In the genomic region with DNA sequence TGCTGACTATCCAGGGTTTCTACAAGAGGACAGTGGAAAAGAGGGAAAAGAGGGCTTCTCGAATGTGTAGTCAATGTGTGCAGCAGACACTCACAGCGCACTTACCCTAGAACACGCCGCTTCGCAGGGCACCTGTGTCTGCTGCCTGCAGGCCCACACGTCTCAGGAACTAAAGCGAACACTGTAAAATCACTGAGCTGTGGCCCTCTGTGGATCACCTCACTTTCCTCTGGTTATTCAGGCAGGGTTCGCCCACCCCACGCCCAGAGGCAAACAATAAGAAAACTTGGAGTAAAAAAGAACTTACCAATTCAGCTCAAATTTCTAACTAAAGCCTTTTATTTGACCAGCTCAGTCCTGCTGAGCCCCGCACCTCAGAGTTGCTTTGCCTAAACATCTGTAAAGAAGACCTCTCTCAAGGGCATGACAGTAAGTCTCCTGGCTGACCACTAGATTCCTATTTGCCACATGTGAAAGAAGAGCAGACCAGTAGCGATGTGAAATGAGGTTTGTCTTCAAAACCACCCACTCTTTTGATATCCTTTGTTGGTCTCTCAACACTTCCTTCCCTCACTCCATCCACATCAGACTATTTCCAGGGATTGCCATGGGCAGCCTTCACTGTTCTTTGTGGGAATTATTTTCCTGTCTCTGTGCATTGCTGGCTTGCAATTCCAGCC, we compare ENCODE assay signal across 20 cellular contexts. TPM values are rescaled to one million over a fixed set of nuclear protein-coding genes. Genes with fewer than 3 reads are reported as not detected.
DNase-seq lines count a peak whose midpoint lies in the region; ATAC-seq and TF ChIP-seq lines count a peak whose summit lies in the region.
"Had no signal": no experiment of that assay in that cellular context is flagged by ENCODE, and none has a peak within 500 bp of the region (broad histone marks: within the 10 kb centered on the region; RNA-seq: fewer than 3 reads in every experiment).

No MANE protein-coding gene starts in this region.

- no peak overlapping the region for H3K4me3 ChIP-seq in CD4-positive, CD25-positive, alpha-beta regulatory T cell (ENCODE audit: low read depth, low read length)
- H3K4me3 ChIP-seq in endodermal cell (ENCODE audit: low read length) (no peak overlapping the region), neural progenitor cell (no peak overlapping the region)
- H3K4me3 ChIP-seq: testis had no signal

- H3K4me1 Mint-ChIP-seq in CD4-positive, CD25-positive, alpha-beta regulatory T cell: peaks cover 33 to 94% (median 58%) of the 10 kb centered on the region in 4 donors
- H3K4me1 Mint-ChIP-seq in endodermal cell (peaks cover 31% of the 10 kb centered on the region), neural progenitor cell (peaks cover 14% of the 10 kb centered on the region)

- H3K36me3 ChIP-seq in CD4-positive, CD25-positive, alpha-beta regulatory T cell (ENCODE audit: control insufficient read depth, insufficient read depth, low read length): no peaks in the 10 kb centered on the region
- H3K36me3 ChIP-seq in KOPT-K1 (ENCODE audit: insufficient read depth, low read length) (no peaks in the 10 kb centered on the region), endodermal cell (ENCODE audit: control insufficient read depth, insufficient read depth, low read length) (no peaks in the 10 kb centered on the region), neural progenitor cell (no peaks in the 10 kb centered on the region)

- no peaks in the 10 kb centered on the region for H3K27me3 Mint-ChIP-seq in CD4-positive, CD25-positive, alpha-beta regulatory T cell
- H3K27me3 Mint-ChIP-seq in endodermal cell (ENCODE audit: insufficient read depth) (no peaks in the 10 kb centered on the region), neural progenitor cell (ENCODE audit: insufficient read depth, low read depth) (no peaks in the 10 kb centered on the region)
- H3K27me3 Mint-ChIP-seq: activated CD8-positive, alpha-beta memory T cell treated with anti-CD3 and anti-CD28 coated beads, Interleukin-2, amount 10 ng/mL, durations not matched to agents 7 days and 5 days had no signal

- H3K9ac ChIP-seq in endodermal cell (ENCODE audit: extremely low read depth, low read length, poor library complexity, severe bottlenecking) (no peak overlapping the region), neural progenitor cell (no peak overlapping the region)

- H3K36me3 Mint-ChIP-seq in CD4-positive, CD25-positive, alpha-beta regulatory T cell: peaks cover 21% of the 10 kb centered on the region
- H3K36me3 Mint-ChIP-seq in endodermal cell (ENCODE audit: low read depth) (no peaks in the 10 kb centered on the region), neural progenitor cell (no peaks in the 10 kb centered on the region)
- H3K36me3 Mint-ChIP-seq: activated CD8-positive, alpha-beta memory T cell treated with anti-CD3 and anti-CD28 coated beads, Interleukin-2, amount 10 ng/mL, durations not matched to agents 7 days and 5 days; stimulated activated effector memory CD8-positive, alpha-beta T cell treated with anti-CD3 and anti-CD28 coated beads, Interleukin-12 subunit alpha, Interleukin-12 subunit beta, amount 100 ng/mL, for 72 hours had no signal

- ATAC-seq in CD4-positive, CD25-positive, alpha-beta regulatory T cell (ENCODE audit: low read depth in 2 of 2): no peak
- no peak for ATAC-seq in GM21423 (IDR thresholded peaks at IDR 0.05; ENCODE audit: unreplicated experiment)
- ATAC-seq: activated CD8-positive, alpha-beta memory T cell treated with anti-CD3 and anti-CD28 coated beads, Interleukin-2, amount 10 ng/mL, durations not matched to agents 7 days and 5 days had no signal

- peaks cover 4% of the 10 kb centered on the region for H3F3A ChIP-seq in neural progenitor cell (ENCODE audit: low read depth)

- peak overlapping the region; percentile 79 to 93 (median 92) for H3K27ac Mint-ChIP-seq in CD4-positive, CD25-positive, alpha-beta regulatory T cell
- H3K27ac Mint-ChIP-seq in endodermal cell: no peak overlapping the region
- H3K27ac Mint-ChIP-seq in neural progenitor cell: peak overlapping the region; percentile 58
- H3K27ac Mint-ChIP-seq: activated CD8-positive, alpha-beta memory T cell treated with anti-CD3 and anti-CD28 coated beads, Interleukin-2, amount 10 ng/mL, durations not matched to agents 7 days and 5 days; stimulated activated effector memory CD8-positive, alpha-beta T cell treated with anti-CD3 and anti-CD28 coated beads, Interleukin-12 subunit alpha, Interleukin-12 subunit beta, amount 100 ng/mL, for 72 hours; T-helper 2 cell treated with Interferon-gamma antibody and Interleukin-4, amounts not matched to agents 5 μg/mL and 100 μg/mL, for 36 hours had no signal

- no peaks in the 10 kb centered on the region for H3K27me3 ChIP-seq in CD4-positive, CD25-positive, alpha-beta regulatory T cell (ENCODE audit: control insufficient read depth, insufficient read depth, low read length)
- no peaks in the 10 kb centered on the region for H3K27me3 ChIP-seq in endodermal cell (ENCODE audit: control insufficient read depth, insufficient read depth, low read length, poor library complexity, severe bottlenecking)
- H3K27me3 ChIP-seq in neural progenitor cell: no peaks in the 10 kb centered on the region
- H3K27me3 ChIP-seq: testis had no signal

- H3K4me2 ChIP-seq in neural progenitor cell: peak overlapping the region; percentile 27

- no peaks in the 10 kb centered on the region for H3K79me2 ChIP-seq in neural progenitor cell (ENCODE audit: low read depth)

- H3K4me1 ChIP-seq in CD4-positive, CD25-positive, alpha-beta regulatory T cell (ENCODE audit: control insufficient read depth, insufficient read depth, low read length, poor library complexity, severe bottlenecking): peaks cover 40% of the 10 kb centered on the region
- H3K4me1 ChIP-seq in endodermal cell (ENCODE audit: control insufficient read depth, insufficient read depth, low read length) (peaks cover 5% of the 10 kb centered on the region), neural progenitor cell (peaks cover 10% of the 10 kb centered on the region)
- H3K4me1 ChIP-seq: Caco-2, testis had no signal

- WGBS in endodermal cell (ENCODE audit: insufficient coverage in 1 of 2, insufficient read length in 1 of 2), 2 experiments: 92 to 96% methylated on average over 11 of the region's 11 CpGs

- TF ChIP-seq CTCF in endodermal cell (conservative IDR thresholded peaks at IDR 0.05): no peak
- TF ChIP-seq CTCF in neural progenitor cell (IDR thresholded peaks at IDR 0.05): no peak

- H3K4me3 Mint-ChIP-seq in CD4-positive, CD25-positive, alpha-beta regulatory T cell: peak overlapping the region in 1 of 4 donors; percentile 67
- H3K4me3 Mint-ChIP-seq in endodermal cell: no peak overlapping the region
- H3K4me3 Mint-ChIP-seq in neural progenitor cell: no peak overlapping the region
- H3K4me3 Mint-ChIP-seq: activated CD8-positive, alpha-beta memory T cell treated with anti-CD3 and anti-CD28 coated beads, Interleukin-2, amount 10 ng/mL, durations not matched to agents 7 days and 5 days; stimulated activated effector memory CD8-positive, alpha-beta T cell treated with anti-CD3 and anti-CD28 coated beads, Interleukin-12 subunit alpha, Interleukin-12 subunit beta, amount 100 ng/mL, for 72 hours; T-helper 2 cell treated with Interferon-gamma antibody and Interleukin-4, amounts not matched to agents 5 μg/mL and 100 μg/mL, for 36 hours had no signal

- H4K20me1 ChIP-seq in neural progenitor cell (ENCODE audit: low read depth): no peaks in the 10 kb centered on the region

- no peaks in the 10 kb centered on the region for H3K9me3 Mint-ChIP-seq in CD4-positive, CD25-positive, alpha-beta regulatory T cell
- H3K9me3 Mint-ChIP-seq in endodermal cell (no peaks in the 10 kb centered on the region), neural progenitor cell (no peaks in the 10 kb centered on the region)
- H3K9me3 Mint-ChIP-seq: stimulated activated effector memory CD8-positive, alpha-beta T cell treated with anti-CD3 and anti-CD28 coated beads, Interleukin-12 subunit alpha, Interleukin-12 subunit beta, amount 100 ng/mL, for 72 hours; T-helper 2 cell treated with Interferon-gamma antibody and Interleukin-4, amounts not matched to agents 5 μg/mL and 100 μg/mL, for 36 hours had no signal

- peak overlapping the region; percentile 57 for H2AFZ ChIP-seq in neural progenitor cell (replicated peaks)

- no peak overlapping the region for H3K27ac ChIP-seq in CD4-positive, CD25-positive, alpha-beta regulatory T cell (ENCODE audit: insufficient read depth, low read length, poor library complexity, severe bottlenecking)
- H3K27ac ChIP-seq in KOPT-K1 (ENCODE audit: low read depth, low read length, poor library complexity, severe bottlenecking): peak overlapping the region; percentile 1
- H3K27ac ChIP-seq in endodermal cell (ENCODE audit: low read depth, low read length): no peak overlapping the region
- H3K27ac ChIP-seq in neural progenitor cell: no peak overlapping the region
- H3K27ac ChIP-seq: testis had no signal

- no peak for DNase-seq in CD4-positive, CD25-positive, alpha-beta regulatory T cell
- DNase-seq in endodermal cell: peak; percentile 38
- DNase-seq in neural progenitor cell (ENCODE audit: low spot score): no peak
- no peak for DNase-seq in NCI-H1694 treated with DMSO at 0.1 percent for 48 hours (lab: John Stamatoyannopoulos, UW)
- no peak for DNase-seq in middle frontal gyrus (ENCODE audit: extremely low spot score, low spot score)
- DNase-seq in DMS114 treated with DMSO at 0.1 percent for 48 hours (lab: John Stamatoyannopoulos, UW; ENCODE audit: unreplicated experiment): no peak
- DNase-seq: activated CD4-positive, CD25-positive, alpha-beta regulatory T cell; activated CD8-positive, alpha-beta memory T cell treated with anti-CD3 and anti-CD28 coated beads, Interleukin-2, amount 10 ng/mL, durations not matched to agents 7 days and 5 days; Caco-2; erythroblast; left cardiac atrium; midbrain; NCI-H1092 treated with DMSO at 0.1 percent for 48 hours; NCI-H524; nucleus accumbens; testis had no signal

- no peaks in the 10 kb centered on the region for H3K9me3 ChIP-seq in CD4-positive, CD25-positive, alpha-beta regulatory T cell (ENCODE audit: control insufficient read depth in 2 of 2, low read length in 2 of 2)
- H3K9me3 ChIP-seq in KOPT-K1 (ENCODE audit: insufficient read depth, low read length, poor library complexity, severe bottlenecking) (no peaks in the 10 kb centered on the region), endodermal cell (ENCODE audit: control insufficient read depth, low read length) (no peaks in the 10 kb centered on the region), neural progenitor cell (ENCODE audit: low read depth) (no peaks in the 10 kb centered on the region)
- H3K9me3 ChIP-seq: Caco-2, testis had no signal

RNA-seq across cellular contexts. Expression of gene DOCK9, which starts 19.3 kb away (rescaled TPM):
- total RNA-seq in CD4-positive, CD25-positive, alpha-beta regulatory T cell: 75.0 TPM
- polyA plus RNA-seq in CD4-positive, CD25-positive, alpha-beta regulatory T cell: 1 to 10 TPM; 4.4 to 8.3 (median 6.6) TPM
- total RNA-seq in endodermal cell: 10 to 100 TPM; 15.6 to 22.5 TPM
- polyA plus RNA-seq in endodermal cell (2013, experiment 1 of 2): 9.8 TPM
- 10.9 TPM for polyA plus RNA-seq in endodermal cell (2013, experiment 2 of 2)
- total RNA-seq in neural progenitor cell (ENCODE audit: low replicate concordance): 16.6 and 20.3 TPM in 2 replicates
